Comparison of ENCODE assay signal across 19 cellular contexts in genomic region chr22:22031571-22031970, GRCh38.
"Had no signal": no experiment of that assay in that cellular context is flagged by ENCODE, and none has a peak within 500 bp of the region (broad histone marks: within the 10 kb centered on the region; RNA-seq: fewer than 3 reads in every experiment).

No MANE protein-coding gene starts in this region.

- H3K27ac ChIP-seq: cardiac muscle cell, left lung, pancreas, suprapubic skin, upper lobe of left lung had no signal

- H3K4me1 Mint-ChIP-seq: activated CD8-positive, alpha-beta memory T cell treated with anti-CD3 and anti-CD28 coated beads, Interleukin-2, amount 10 ng/mL, durations not matched to agents 7 days and 5 days; activated naive CD4-positive, alpha-beta T cell treated with anti-CD3 and anti-CD28 coated beads, Interleukin-2, amount 10 ng/mL, durations not matched to agents 7 days and 5 days; naive thymus-derived CD4-positive, alpha-beta T cell had no signal

- H3K4me1 ChIP-seq: left lung, pancreas, suprapubic skin, upper lobe of left lung had no signal

- H3K36me3 ChIP-seq: cardiac muscle cell, left lung, pancreas, suprapubic skin, upper lobe of left lung had no signal

- H3K4me3 ChIP-seq: cardiac muscle cell, left lung, pancreas, suprapubic skin, upper lobe of left lung had no signal

- H3K9me3 ChIP-seq: left lung, pancreas, suprapubic skin, upper lobe of left lung had no signal

- ATAC-seq: activated CD8-positive, alpha-beta memory T cell treated with anti-CD3 and anti-CD28 coated beads, Interleukin-2, amount 10 ng/mL, durations not matched to agents 7 days and 5 days; left lung; naive thymus-derived CD4-positive, alpha-beta T cell; pancreas had no signal

- H3K9me3 Mint-ChIP-seq: activated CD4-positive, alpha-beta memory T cell treated with anti-CD3 and anti-CD28 coated beads for 36 hours; activated naive CD4-positive, alpha-beta T cell treated with anti-CD3 and anti-CD28 coated beads, Interleukin-2, amount 10 ng/mL, durations not matched to agents 7 days and 5 days; naive thymus-derived CD4-positive, alpha-beta T cell had no signal

- H3K4me3 Mint-ChIP-seq: activated CD4-positive, alpha-beta memory T cell treated with anti-CD3 and anti-CD28 coated beads for 36 hours; activated CD8-positive, alpha-beta memory T cell treated with anti-CD3 and anti-CD28 coated beads, Interleukin-2, amount 10 ng/mL, durations not matched to agents 7 days and 5 days; activated naive CD4-positive, alpha-beta T cell treated with anti-CD3 and anti-CD28 coated beads, Interleukin-2, amount 10 ng/mL, durations not matched to agents 7 days and 5 days; naive thymus-derived CD4-positive, alpha-beta T cell had no signal

- DNase-seq: activated CD4-positive, alpha-beta memory T cell treated with anti-CD3 and anti-CD28 coated beads for 36 hours; activated CD4-positive, CD25-positive, alpha-beta regulatory T cell treated with anti-CD3 and anti-CD28 coated beads, Interleukin-2, amount 50 U/mL, for 72 hours; activated CD8-positive, alpha-beta memory T cell treated with anti-CD3 and anti-CD28 coated beads, Interleukin-2, amount 10 ng/mL, durations not matched to agents 7 days and 5 days; activated naive CD4-positive, alpha-beta T cell treated with anti-CD3 and anti-CD28 coated beads, Interleukin-2, amount 10 ng/mL, durations not matched to agents 7 days and 5 days; activated T-cell treated with anti-CD3 and anti-CD28 coated beads, Interleukin-2, amount 50 U/mL, for 1 hour; erythroblast; hippocampal formation; kidney; left lung; mammary epithelial cell; naive thymus-derived CD4-positive, alpha-beta T cell; pancreas; stimulated activated CD4-positive, alpha-beta T cell treated with anti-CD3 and anti-CD28 coated beads, Interleukin-12 subunit alpha, Interleukin-12 subunit beta, amount 100 ng/mL, for 4 hours; stimulated activated CD4-positive, alpha-beta T cell treated with anti-CD3 and anti-CD28 coated beads, Interleukin-2, amount 100 ng/mL, for 24 hours; T-helper 1 cell; T1000 had no signal

- H3K27me3 ChIP-seq: left lung, pancreas, upper lobe of left lung had no signal

- H3K36me3 Mint-ChIP-seq: activated CD4-positive, alpha-beta memory T cell treated with anti-CD3 and anti-CD28 coated beads for 36 hours; activated CD8-positive, alpha-beta memory T cell treated with anti-CD3 and anti-CD28 coated beads, Interleukin-2, amount 10 ng/mL, durations not matched to agents 7 days and 5 days; activated naive CD4-positive, alpha-beta T cell treated with anti-CD3 and anti-CD28 coated beads, Interleukin-2, amount 10 ng/mL, durations not matched to agents 7 days and 5 days; naive thymus-derived CD4-positive, alpha-beta T cell had no signal

- H3K27ac Mint-ChIP-seq: activated CD4-positive, alpha-beta memory T cell treated with anti-CD3 and anti-CD28 coated beads for 36 hours; activated CD8-positive, alpha-beta memory T cell treated with anti-CD3 and anti-CD28 coated beads, Interleukin-2, amount 10 ng/mL, durations not matched to agents 7 days and 5 days; activated naive CD4-positive, alpha-beta T cell treated with anti-CD3 and anti-CD28 coated beads, Interleukin-2, amount 10 ng/mL, durations not matched to agents 7 days and 5 days; naive thymus-derived CD4-positive, alpha-beta T cell had no signal
